Comparison of ENCODE assay signal across 1 cellular context in the genomic region with DNA sequence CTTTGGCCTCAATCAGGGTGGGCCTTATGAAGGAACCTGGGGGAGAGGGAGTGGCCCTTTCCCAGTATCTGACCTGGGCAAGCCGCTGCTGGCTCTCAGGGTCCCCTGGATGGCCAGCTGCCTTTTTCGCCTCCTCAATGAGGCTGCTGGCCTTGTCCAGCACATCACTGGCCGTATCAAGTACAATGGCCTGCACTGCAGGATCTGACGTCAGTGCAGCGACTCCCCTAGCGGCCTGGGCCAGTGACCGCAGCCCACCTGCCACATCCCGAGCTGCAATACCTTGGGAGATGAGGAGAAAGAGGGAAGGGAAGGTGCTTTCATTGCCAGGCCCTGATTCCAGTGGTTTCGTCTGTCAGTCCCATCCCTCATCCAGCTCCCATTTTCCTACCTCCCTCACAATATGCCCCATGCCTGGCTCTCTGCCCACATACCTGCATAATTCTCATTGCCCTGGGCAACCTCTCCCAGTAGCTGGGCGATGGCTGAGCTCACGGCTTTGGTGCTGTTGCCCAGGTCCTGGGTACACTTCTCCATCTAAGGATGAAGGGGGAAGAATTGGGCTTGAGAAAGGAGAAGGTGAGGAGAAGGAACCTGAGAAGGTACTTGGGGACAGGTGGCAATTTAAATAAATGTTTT.
TF ChIP-seq lines count a peak whose summit lies in the region.

No MANE protein-coding gene starts in this region.

TF ChIP-seq in K562, 482 proteins besides CTCF, POLR2A, EP300 and RAD21:
- no peak for TF ChIP-seq XRCC5 (IDR thresholded peaks at IDR 0.05; ENCODE audit: low read depth, low read length)
- TF ChIP-seq, protein P1, sequence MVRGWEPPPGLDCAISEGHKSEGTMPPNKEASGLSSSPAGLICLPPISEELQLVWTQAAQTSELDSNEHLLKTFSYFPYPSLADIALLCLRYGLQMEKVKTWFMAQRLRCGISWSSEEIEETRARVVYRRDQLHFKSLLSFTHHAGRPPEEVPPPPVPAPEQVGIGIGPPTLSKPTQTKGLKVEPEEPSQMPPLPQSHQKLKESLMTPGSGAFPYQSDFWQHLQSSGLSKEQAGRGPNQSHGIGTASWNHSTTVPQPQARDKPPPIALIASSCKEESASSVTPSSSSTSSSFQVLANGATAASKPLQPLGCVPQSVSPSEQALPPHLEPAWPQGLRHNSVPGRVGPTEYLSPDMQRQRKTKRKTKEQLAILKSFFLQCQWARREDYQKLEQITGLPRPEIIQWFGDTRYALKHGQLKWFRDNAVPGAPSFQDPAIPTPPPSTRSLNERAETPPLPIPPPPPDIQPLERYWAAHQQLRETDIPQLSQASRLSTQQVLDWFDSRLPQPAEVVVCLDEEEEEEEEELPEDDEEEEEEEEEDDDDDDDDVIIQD (CRISPR knock-in tag; IDR thresholded peaks at IDR 0.05) = no peak
- peak; percentile 15; the same call in 1 of the 2 replicates for TF ChIP-seq RBFOX2 (IDR thresholded peaks at IDR 0.05; ENCODE audit: low read depth, low read length)
- no peak for TF ChIP-seq ERF (CRISPR knock-in tag; IDR thresholded peaks at IDR 0.05)
- no peak for TF ChIP-seq KAT8 (IDR thresholded peaks at IDR 0.05; ENCODE audit: low read depth)
